ENCODE assay signal across 12 cellular contexts in the genomic region with DNA sequence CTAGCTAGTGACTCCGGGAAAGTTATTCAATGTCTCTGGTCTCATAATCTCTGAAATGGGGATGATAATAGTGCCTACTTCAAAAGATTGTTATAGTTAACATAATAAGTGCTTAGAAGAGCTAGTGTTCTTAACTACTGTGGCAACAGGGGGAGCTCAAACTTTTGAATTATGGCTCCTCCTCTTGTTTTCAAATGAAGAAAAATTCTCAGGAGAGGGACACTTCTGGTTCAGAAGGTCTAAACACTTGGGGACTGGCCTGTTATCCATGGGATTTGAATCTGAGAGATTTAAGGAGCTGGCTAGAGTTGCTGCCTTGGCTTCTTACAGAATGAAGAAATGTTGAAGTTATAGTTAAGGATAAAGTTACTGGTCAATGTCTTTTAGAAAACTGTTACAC.
DNase-seq lines count a peak whose midpoint lies in the region; ATAC-seq and TF ChIP-seq lines count a peak whose summit lies in the region.
"Had no signal": no experiment of that assay in that cellular context is flagged by ENCODE, and none has a peak within 500 bp of the region (broad histone marks: within the 10 kb centered on the region; RNA-seq: fewer than 3 reads in every experiment).

No MANE protein-coding gene starts in this region.

- H3K4me1 ChIP-seq in cardiac muscle cell (ENCODE audit: low read depth) (peaks cover 38% of the 10 kb centered on the region), smooth muscle cell (ENCODE audit: low read depth) (peaks cover 11% of the 10 kb centered on the region)

- peaks cover 73% of the 10 kb centered on the region for H3K4me1 Mint-ChIP-seq in activated CD4-positive, alpha-beta T cell treated with anti-CD3 and anti-CD28 coated beads for 36 hours
- H3K4me1 Mint-ChIP-seq in activated naive CD8-positive, alpha-beta T cell (ENCODE audit: low read depth) = peaks cover 41% of the 10 kb centered on the region

- no peak overlapping the region for H3K9ac ChIP-seq in smooth muscle cell (ENCODE audit: low read depth)

- no peak overlapping the region for H3K4me3 ChIP-seq in cardiac muscle cell
- no peak overlapping the region for H3K4me3 ChIP-seq in smooth muscle cell
- H3K4me3 ChIP-seq: upper lobe of right lung had no signal

- no peaks in the 10 kb centered on the region for H3K27me3 Mint-ChIP-seq in activated CD4-positive, alpha-beta T cell treated with anti-CD3 and anti-CD28 coated beads for 36 hours
- no peaks in the 10 kb centered on the region for H3K27me3 Mint-ChIP-seq in activated naive CD8-positive, alpha-beta T cell

- no peak overlapping the region for H2AFZ ChIP-seq in smooth muscle cell (ENCODE audit: low read depth)

- H4K20me1 ChIP-seq in smooth muscle cell (ENCODE audit: low read depth) = no peaks in the 10 kb centered on the region

- H3K27me3 ChIP-seq in cardiac muscle cell (no peaks in the 10 kb centered on the region), smooth muscle cell (ENCODE audit: low read depth) (no peaks in the 10 kb centered on the region)
- H3K27me3 ChIP-seq: upper lobe of right lung had no signal

- H3K27ac Mint-ChIP-seq in activated CD4-positive, alpha-beta T cell treated with anti-CD3 and anti-CD28 coated beads for 36 hours = peak overlapping the region; percentile 33
- peak overlapping the region; percentile 35 for H3K27ac Mint-ChIP-seq in activated naive CD8-positive, alpha-beta T cell

- no peak for DNase-seq in activated CD4-positive, alpha-beta T cell treated with anti-CD3 and anti-CD28 coated beads for 36 hours
- no peak for DNase-seq in activated CD4-positive, alpha-beta T cell treated with anti-CD3 and anti-CD28 coated beads for 1 hour
- peak in 1 of 2 donors; percentile 54 for DNase-seq in cardiac muscle cell (ENCODE audit: low read depth in 1 of 2, low spot score in 1 of 2)
- no peak for DNase-seq in smooth muscle cell (lab: John Stamatoyannopoulos, UW; ENCODE audit: unreplicated experiment)
- no peak for DNase-seq in stimulated activated CD4-positive, alpha-beta T cell treated with anti-CD3 and anti-CD28 coated beads, Interleukin-15, amount 100 ng/mL, for 24 hours
- no peak for DNase-seq in activated CD8-positive, alpha-beta memory T cell treated with anti-CD3 and anti-CD28 coated beads, Interleukin-2, amount 50 U/mL, for 4 hours
- DNase-seq: activated naive CD4-positive, alpha-beta T cell treated with Interleukin-2 at 50 U/mL for 16 hours; kidney; NCI-H2029; upper lobe of right lung had no signal

- H3K36me3 ChIP-seq in cardiac muscle cell (peaks cover 11% of the 10 kb centered on the region), smooth muscle cell (ENCODE audit: low read depth) (no peaks in the 10 kb centered on the region)

- peaks cover 46% of the 10 kb centered on the region for H3K36me3 Mint-ChIP-seq in activated CD4-positive, alpha-beta T cell treated with anti-CD3 and anti-CD28 coated beads for 36 hours (ENCODE audit: low read depth)
- peaks cover 22% of the 10 kb centered on the region for H3K36me3 Mint-ChIP-seq in activated naive CD8-positive, alpha-beta T cell

- CTCF ChIA-PET in activated CD4-positive, alpha-beta T cell treated with anti-CD3 and anti-CD28 coated beads for 36 hours (lab: Charles Lee) = interaction anchor here (0.7 to 1.5 kb wide), 3 partner anchors 10 to 772 kb away, joined by 3 to 5 read pairs (median 3); no protein-coding TSS in a partner anchor

- H3K4me2 ChIP-seq in smooth muscle cell = no peak overlapping the region

- ATAC-seq in activated CD4-positive, alpha-beta T cell treated with anti-CD3 and anti-CD28 coated beads for 36 hours = no peak
- no peak for ATAC-seq in HG03571 (IDR thresholded peaks at IDR 0.05; ENCODE audit: unreplicated experiment)
- ATAC-seq: upper lobe of right lung had no signal

- intact Hi-C loops in activated CD4-positive, alpha-beta T cell treated with anti-CD3 and anti-CD28 coated beads for 36 hours (cut with DNase I, micrococcal nuclease) = loop anchor here in 1 of 2 experiments (5.0 to 10.0 kb wide), 2 partner anchors 387 to 580 kb away; a partner anchor contains a TSS

- no peak overlapping the region for H3K4me3 Mint-ChIP-seq in activated CD4-positive, alpha-beta T cell treated with anti-CD3 and anti-CD28 coated beads for 36 hours
- no peak overlapping the region for H3K4me3 Mint-ChIP-seq in activated naive CD8-positive, alpha-beta T cell

- TF ChIP-seq CTCF in cardiac muscle cell (IDR thresholded peaks at IDR 0.05; ENCODE audit: low read depth, low read length) = peak; percentile 34
- TF ChIP-seq CTCF in smooth muscle cell (IDR thresholded peaks at IDR 0.05; ENCODE audit: borderline replicate concordance, insufficient read depth, poor library complexity, severe bottlenecking) = no peak

- H3K9me3 Mint-ChIP-seq in activated CD4-positive, alpha-beta T cell treated with anti-CD3 and anti-CD28 coated beads for 36 hours (ENCODE audit: low read depth) = no peaks in the 10 kb centered on the region
- no peaks in the 10 kb centered on the region for H3K9me3 Mint-ChIP-seq in activated naive CD8-positive, alpha-beta T cell (ENCODE audit: low read depth)

- H3K79me2 ChIP-seq in smooth muscle cell (ENCODE audit: low read depth) = peaks cover 4% of the 10 kb centered on the region

- H3K27ac ChIP-seq in cardiac muscle cell (peak overlapping the region; percentile 36), smooth muscle cell (ENCODE audit: low read depth) (peak overlapping the region; percentile 93)
- H3K27ac ChIP-seq: upper lobe of right lung had no signal

- 86% methylated on average over 1 of the region's 1 CpG for WGBS in smooth muscle cell (ENCODE audit: low lambda C conversion rate)

- H3F3A ChIP-seq in smooth muscle cell (ENCODE audit: low read depth) = peaks cover 4% of the 10 kb centered on the region

- POLR2A ChIA-PET in activated CD4-positive, alpha-beta T cell treated with anti-CD3 and anti-CD28 coated beads for 36 hours (lab: Charles Lee) = no interaction called here

- no peaks in the 10 kb centered on the region for H3K9me3 ChIP-seq in cardiac muscle cell (ENCODE audit: low read depth)
- H3K9me3 ChIP-seq in smooth muscle cell (replicated peaks; ENCODE audit: low read depth) = no peaks in the 10 kb centered on the region
- H3K9me3 ChIP-seq: upper lobe of right lung had no signal
